ENCODE assay signal across 5 cellular contexts in genomic region chr13:29143864-29144263, GRCh38.
"Had no signal": no experiment of that assay in that cellular context is flagged by ENCODE, and none has a peak within 500 bp of the region (broad histone marks: within the 10 kb centered on the region; RNA-seq: fewer than 3 reads in every experiment).

No MANE protein-coding gene starts in this region.

- H3K4me3 Mint-ChIP-seq: GM23338, H9, IgD-negative memory B cell had no signal

- H3K27ac Mint-ChIP-seq: GM23338, H9 had no signal

- H3K4me3 ChIP-seq: GM23338 had no signal

- H2AFZ ChIP-seq: GM23338 had no signal

- H3K36me3 Mint-ChIP-seq: IgD-negative memory B cell had no signal

- ATAC-seq: GM23338 had no signal

- H3K4me1 Mint-ChIP-seq: H9, IgD-negative memory B cell had no signal

- H3K4me2 ChIP-seq: GM23338 had no signal

- DNase-seq: H9, HCEC 1CT, KBM-7 had no signal
